Comparison of ENCODE assay signal across 29 cellular contexts in the genomic region with DNA sequence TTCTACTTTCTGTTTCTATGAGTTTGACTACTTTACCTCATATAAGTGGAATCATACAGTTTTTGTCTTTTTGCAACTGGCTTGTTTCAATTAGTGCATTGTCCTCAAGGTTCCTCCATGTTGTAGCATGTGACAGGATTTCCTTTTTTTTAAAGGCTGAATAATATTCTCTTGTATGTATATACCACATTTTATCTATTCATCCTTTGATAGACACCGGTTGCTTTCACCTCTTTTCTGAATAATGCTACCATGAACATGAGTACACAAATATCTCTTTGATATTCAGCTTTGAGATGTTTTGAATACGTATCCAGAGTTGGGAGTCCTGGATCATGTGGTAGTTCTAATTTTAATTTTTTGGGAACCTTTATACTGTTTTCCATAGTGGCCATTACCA.
"Had no signal": no experiment of that assay in that cellular context is flagged by ENCODE, and none has a peak within 500 bp of the region (broad histone marks: within the 10 kb centered on the region; RNA-seq: fewer than 3 reads in every experiment).

No MANE protein-coding gene starts in this region.

- H3K27me3 Mint-ChIP-seq: natural killer cell treated with Interleukin-12 subunit alpha and Interleukin-12 subunit beta and Interleukin-15 and Interleukin-18, amount 100 ng/mL, for 72 hours; progenitor cell of endocrine pancreas; stimulated activated naive B cell treated with anti-CD40 and anti-IgM and Interleukin-4, amounts not matched to agents 10 μg/mL and 1 μg/mL and 100 μg/mL, for 72 hours; stimulated activated naive CD8-positive, alpha-beta T cell treated with anti-CD3 and anti-CD28 coated beads, Interleukin-15, Interleukin-2, amounts not matched to agents 100 ng/mL and 50 ng/mL, for 24 hours had no signal

- H3K4me1 ChIP-seq: parathyroid adenoma, right lobe of liver, thyroid gland, upper lobe of left lung had no signal

- H3K9me3 Mint-ChIP-seq: natural killer cell treated with Interleukin-12 subunit alpha and Interleukin-12 subunit beta and Interleukin-15 and Interleukin-18, amount 100 ng/mL, for 72 hours; stimulated activated effector memory CD8-positive, alpha-beta T cell treated with anti-CD3 and anti-CD28 coated beads, Interleukin-12 subunit alpha, Interleukin-12 subunit beta, amount 100 ng/mL, for 72 hours; stimulated activated naive B cell treated with anti-CD40 and anti-IgM and Interleukin-4, amounts not matched to agents 10 μg/mL and 1 μg/mL and 100 μg/mL, for 72 hours; stimulated activated naive CD8-positive, alpha-beta T cell treated with anti-CD3 and anti-CD28 coated beads, Interleukin-15, Interleukin-2, amounts not matched to agents 100 ng/mL and 50 ng/mL, for 24 hours had no signal

- H3K9me3 ChIP-seq: neutrophil, ovary, psoas muscle, right lobe of liver, sigmoid colon, stomach, thoracic aorta, thyroid gland, tibial nerve, upper lobe of left lung, vagina had no signal

- DNase-seq: nephron progenitor cell; occipital lobe; ovary; posterior cingulate gyrus; psoas muscle; right cardiac atrium; right lobe of liver; sigmoid colon; small intestine; stimulated activated CD4-positive, alpha-beta T cell treated with anti-CD3 and anti-CD28 coated beads, Interleukin-15, amount 100 ng/mL, for 24 hours; stimulated activated CD4-positive, alpha-beta T cell treated with anti-CD3 and anti-CD28 coated beads, Interleukin-2, amount 100 ng/mL, for 24 hours; stimulated activated CD4-positive, alpha-beta T cell treated with anti-CD3 and anti-CD28 coated beads, Interleukin-2, amount 100 ng/mL, for 48 hours; stimulated activated CD4-positive, alpha-beta T cell treated with anti-CD3 and anti-CD28 coated beads, Interleukin-4, amount 100 ng/mL, for 24 hours; stimulated activated naive B cell treated with anti-CD40 and anti-IgM and Interleukin-4, amounts not matched to agents 10 μg/mL and 1 μg/mL and 100 μg/mL, for 72 hours; stimulated activated naive CD4-positive, alpha-beta T cell treated with Interleukin-2 at 50 U/mL for 16 hours; stomach; thyroid gland; trophoblast cell; upper lobe of left lung had no signal

- H3K27me3 ChIP-seq: neutrophil, ovary, right lobe of liver, sigmoid colon, stomach, thyroid gland, tibial nerve, upper lobe of left lung, vagina had no signal

- H3K4me3 ChIP-seq: ovary, psoas muscle, right lobe of liver, sigmoid colon, stomach, thoracic aorta, thyroid gland, tibial nerve, upper lobe of left lung, vagina had no signal

- H3K36me3 Mint-ChIP-seq: natural killer cell treated with Interleukin-12 subunit alpha and Interleukin-12 subunit beta and Interleukin-15 and Interleukin-18, amount 100 ng/mL, for 72 hours; stimulated activated effector memory CD8-positive, alpha-beta T cell treated with anti-CD3 and anti-CD28 coated beads, Interleukin-12 subunit alpha, Interleukin-12 subunit beta, amount 100 ng/mL, for 72 hours had no signal

- H3K4me1 Mint-ChIP-seq: stimulated activated effector memory CD8-positive, alpha-beta T cell treated with anti-CD3 and anti-CD28 coated beads, Interleukin-12 subunit alpha, Interleukin-12 subunit beta, amount 100 ng/mL, for 72 hours had no signal

- H3K27ac ChIP-seq: neutrophil, ovary, parathyroid adenoma, psoas muscle, right lobe of liver, sigmoid colon, stomach, thoracic aorta, thyroid gland, tibial nerve, upper lobe of left lung, vagina had no signal

- ATAC-seq: natural killer cell treated with Interleukin-12 subunit alpha and Interleukin-12 subunit beta and Interleukin-15 and Interleukin-18, amount 100 ng/mL, for 72 hours; psoas muscle; right cardiac atrium; right lobe of liver; stimulated activated effector memory CD8-positive, alpha-beta T cell treated with anti-CD3 and anti-CD28 coated beads, Interleukin-12 subunit alpha, Interleukin-12 subunit beta, amount 100 ng/mL, for 72 hours; stimulated activated naive B cell treated with anti-CD40 and anti-IgM and Interleukin-4, amounts not matched to agents 10 μg/mL and 1 μg/mL and 100 μg/mL, for 72 hours had no signal

- H3K36me3 ChIP-seq: neutrophil, ovary, right lobe of liver, sigmoid colon, stomach, thoracic aorta, thyroid gland, tibial nerve, upper lobe of left lung, vagina had no signal

- H3K27ac Mint-ChIP-seq: natural killer cell treated with Interleukin-12 subunit alpha and Interleukin-12 subunit beta and Interleukin-15 and Interleukin-18, amount 100 ng/mL, for 72 hours; nephron progenitor cell; progenitor cell of endocrine pancreas; stimulated activated effector memory CD8-positive, alpha-beta T cell treated with anti-CD3 and anti-CD28 coated beads, Interleukin-12 subunit alpha, Interleukin-12 subunit beta, amount 100 ng/mL, for 72 hours; stimulated activated naive B cell treated with anti-CD40 and anti-IgM and Interleukin-4, amounts not matched to agents 10 μg/mL and 1 μg/mL and 100 μg/mL, for 72 hours; stimulated activated naive CD8-positive, alpha-beta T cell treated with anti-CD3 and anti-CD28 coated beads, Interleukin-15, Interleukin-2, amounts not matched to agents 100 ng/mL and 50 ng/mL, for 24 hours had no signal

- H3K4me3 Mint-ChIP-seq: natural killer cell treated with Interleukin-12 subunit alpha and Interleukin-12 subunit beta and Interleukin-15 and Interleukin-18, amount 100 ng/mL, for 72 hours; nephron progenitor cell; neural crest cell; stimulated activated effector memory CD8-positive, alpha-beta T cell treated with anti-CD3 and anti-CD28 coated beads, Interleukin-12 subunit alpha, Interleukin-12 subunit beta, amount 100 ng/mL, for 72 hours; stimulated activated naive B cell treated with anti-CD40 and anti-IgM and Interleukin-4, amounts not matched to agents 10 μg/mL and 1 μg/mL and 100 μg/mL, for 72 hours; stimulated activated naive CD8-positive, alpha-beta T cell treated with anti-CD3 and anti-CD28 coated beads, Interleukin-15, Interleukin-2, amounts not matched to agents 100 ng/mL and 50 ng/mL, for 24 hours had no signal
